Comparison of ENCODE assay signal across 8 cellular contexts in genomic region chr3:124761250-124761796, GRCh38. TPM values are rescaled to one million over a fixed set of nuclear protein-coding genes. Genes with fewer than 3 reads are reported as not detected.
DNase-seq lines count a peak whose midpoint lies in the region; ATAC-seq and TF ChIP-seq lines count a peak whose summit lies in the region.

No MANE protein-coding gene starts in this region.

- CTCF ChIA-PET in Caco-2 (lab: Charles Lee): interaction anchor here (0.6 to 1.8 kb wide), 12 partner anchors 13 to 226 kb away, joined by 3 to 26 read pairs (median 4); partner anchors contain the start of gene ITGB5

- peak overlapping the region; percentile 38 for H3K4me3 Mint-ChIP-seq in Caco-2 (ENCODE audit: unreplicated experiment)

- H3K27ac Mint-ChIP-seq in Caco-2 (ENCODE audit: unreplicated experiment): peak overlapping the region; percentile 44

- ATAC-seq in HG02798 (IDR thresholded peaks at IDR 0.05; ENCODE audit: poor library complexity, unreplicated experiment) (peak; percentile 67), GM21619 (IDR thresholded peaks at IDR 0.05; ENCODE audit: unreplicated experiment) (no peak)

- peaks cover 20% of the 10 kb centered on the region for H3K36me3 Mint-ChIP-seq in Caco-2 (ENCODE audit: insufficient read depth, unreplicated experiment)

- POLR2A ChIA-PET in Caco-2 (lab: Charles Lee): interaction anchor here (0.7 kb wide), 1 partner anchor 126 kb away, joined by 6 read pairs; the partner anchor contains the start of gene ITGB5

- H3K27me3 Mint-ChIP-seq in Caco-2 (ENCODE audit: insufficient read depth, unreplicated experiment): no peaks in the 10 kb centered on the region

- H3K9me3 ChIP-seq in Caco-2: no peaks in the 10 kb centered on the region

- H3K27me3 ChIP-seq in Caco-2 (replicated peaks; ENCODE audit: control insufficient read depth, insufficient read depth, low read length): no peaks in the 10 kb centered on the region

- peak; percentile 92 to 94 for TF ChIP-seq CTCF in Caco-2 (IDR thresholded peaks at IDR 0.05; ENCODE audit: insufficient read depth in 1 of 2, low read depth in 1 of 2, low read length in 1 of 2, severe bottlenecking in 1 of 2, unreplicated experiment in 1 of 2)
- peak in 1 of 3 donors; percentile 85 for TF ChIP-seq CTCF in lower leg skin (IDR thresholded peaks at IDR 0.05)

- peaks cover 21% of the 10 kb centered on the region for H3K4me1 Mint-ChIP-seq in Caco-2 (ENCODE audit: low read depth, unreplicated experiment)

- no peak for TF ChIP-seq POLR2A in lower leg skin (IDR thresholded peaks at IDR 0.05)

- H3K4me1 ChIP-seq in Caco-2: peaks cover 9% of the 10 kb centered on the region

- BruUV-seq in Caco-2 (replicated peaks; lab: Mats Ljungman, UMichigan): no TSS peak

- peaks cover 5% of the 10 kb centered on the region for H3K36me3 ChIP-seq in Caco-2 (ENCODE audit: control insufficient read depth, insufficient read depth, low read length)

- intact Hi-C loops in Caco-2 (cut with micrococcal nuclease; ENCODE audit: unreplicated experiment) (loop anchor here (1.0 to 5.0 kb wide), 6 partner anchors 76 to 821 kb away; partner anchors contain the start of gene ITGB5), lower leg skin (cut with DNase I; ENCODE audit: low total_unique reads) (loop anchor here (2.0 kb wide), 1 partner anchor 141 kb away; no protein-coding TSS in a partner anchor)

- H3K9me3 Mint-ChIP-seq in Caco-2 (ENCODE audit: unreplicated experiment): no peaks in the 10 kb centered on the region

- DNase-seq in Caco-2 (peak; percentile 75 to 80), NCI-H526 (lab: John Stamatoyannopoulos, UW) (peak; percentile 30 to 83), dedifferentiated amniotic fluid mesenchymal stem cell (ENCODE audit: extremely low spot score) (peak; percentile 83), lower leg skin (ENCODE audit: low spot score in 2 of 2) (peak; percentile 89 to 98)
- DNase-seq in activated CD4-positive, alpha-beta T cell treated with anti-CD3 and anti-CD28 coated beads, Interleukin-2, amount 50 U/mL, for 1 hour: peak; percentile 81
- DNase-seq in stimulated activated CD4-positive, alpha-beta T cell treated with anti-CD3 and anti-CD28 coated beads, Interleukin-4, amount 100 ng/mL, for 48 hours (ENCODE audit: low read depth in 2 of 2): peak; percentile 71 to 73

- WGBS in lower leg skin, 2 donors: 6 to 8% methylated on average over 15 of the region's 15 CpGs

- H3K4me3 ChIP-seq in Caco-2 (ENCODE audit: low read depth, low read length) (no peak overlapping the region), lower leg skin (ENCODE audit: low read depth, poor library complexity, severe bottlenecking) (no peak overlapping the region)

RNA-seq across cellular contexts. Expression of gene UMPS, which starts 31.1 kb away (rescaled TPM):
- total RNA-seq in Caco-2 (2022) (59.3 and 62.9 TPM in 2 replicates), lower leg skin (10 to 100 TPM; 13.4 to 19.9 (median 15.8) TPM)
